1 cellular context compared by ENCODE assay signal in genomic region chr4:26433556-26433955, GRCh38.
TF ChIP-seq lines count a peak whose summit lies in the region.

No MANE protein-coding gene starts in this region.

TF ChIP-seq in IMR-90, 13 proteins besides CTCF, POLR2A, EP300 and RAD21 (continued from another document):
- TF ChIP-seq MAZ (IDR thresholded peaks at IDR 0.05; ENCODE audit: borderline replicate concordance, low read depth, low read length): no peak
- no peak for TF ChIP-seq RCOR1 (IDR thresholded peaks at IDR 0.05; ENCODE audit: insufficient replicate concordance, low read length)
- TF ChIP-seq CEBPB (IDR thresholded peaks at IDR 0.05; ENCODE audit: low read depth, low read length): no peak
- TF ChIP-seq RFX5 (IDR thresholded peaks at IDR 0.05; ENCODE audit: low read depth, low read length): no peak
